In the genomic region with DNA sequence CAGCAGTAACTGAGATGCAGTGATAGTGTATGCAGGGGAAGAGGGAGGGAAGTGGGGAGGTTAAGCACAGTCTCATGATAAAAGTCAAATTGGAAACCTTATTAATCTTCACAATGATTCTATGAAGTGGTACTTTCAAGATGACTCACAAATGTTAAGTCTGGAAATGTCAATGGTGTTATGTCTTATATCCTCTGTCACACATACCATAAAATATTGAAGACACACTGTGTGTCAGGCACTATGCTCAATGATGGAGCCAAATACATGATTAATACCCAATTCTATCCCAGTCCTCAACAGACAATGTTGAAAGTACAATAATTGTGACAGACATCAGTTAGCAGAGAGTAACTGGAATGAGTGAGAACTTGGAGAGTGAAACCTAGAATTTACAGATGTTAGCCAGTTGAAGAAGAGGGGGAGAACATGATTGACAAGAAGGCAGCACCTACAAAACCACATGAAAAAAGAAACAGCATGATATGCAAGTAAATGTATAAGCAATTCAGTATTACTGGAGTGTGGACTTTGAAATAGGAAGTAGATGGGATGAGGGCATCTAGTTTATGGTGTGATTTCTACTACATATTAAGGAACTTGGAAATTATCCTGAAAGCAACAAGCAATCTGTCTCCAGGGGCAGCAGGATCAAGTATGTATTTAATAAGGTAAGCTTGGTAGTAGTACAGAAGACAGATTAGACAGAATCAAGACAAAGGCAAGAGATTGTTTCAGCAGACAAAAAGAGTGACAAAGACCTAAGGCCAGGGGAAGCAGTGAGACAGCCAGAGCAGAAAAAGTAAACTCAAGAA, we compare ENCODE assay signal across 11 cellular contexts.
DNase-seq lines count a peak whose midpoint lies in the region; ATAC-seq and TF ChIP-seq lines count a peak whose summit lies in the region.
"Had no signal": no experiment of that assay in that cellular context is flagged by ENCODE, and none has a peak within 500 bp of the region (broad histone marks: within the 10 kb centered on the region; RNA-seq: fewer than 3 reads in every experiment).

No MANE protein-coding gene starts in this region.

- no peak for DNase-seq in CD8-positive, alpha-beta T cell
- DNase-seq in endothelial cell (ENCODE audit: low spot score) (no peak), DMS114 treated with DMSO at 0.1 percent for 48 hours (lab: John Stamatoyannopoulos, UW; ENCODE audit: unreplicated experiment) (no peak), WERI-Rb-1 (no peak), RPMI8226 (no peak)
- no peak for DNase-seq in stimulated activated CD4-positive, alpha-beta T cell treated with anti-CD3 and anti-CD28 coated beads, Interleukin-4, amount 100 ng/mL, for 24 hours
- DNase-seq: adrenal gland, islet precursor cell had no signal

- no peak for TF ChIP-seq CTCF in CD8-positive, alpha-beta T cell (IDR thresholded peaks at IDR 0.05)
- TF ChIP-seq CTCF in endothelial cell (IDR thresholded peaks at IDR 0.05; ENCODE audit: unreplicated experiment): no peak
- TF ChIP-seq CTCF in WERI-Rb-1 (IDR thresholded peaks at IDR 0.05; ENCODE audit: low read depth, low read length): no peak

- POLR2A ChIA-PET in CD8-positive, alpha-beta T cell (lab: Charles Lee): no interaction called here

- no peaks in the 10 kb centered on the region for H3K27me3 ChIP-seq in CD8-positive, alpha-beta T cell (ENCODE audit: insufficient read depth, low read length)
- H3K27me3 ChIP-seq in WERI-Rb-1 (ENCODE audit: insufficient read depth, low read depth, severe bottlenecking): no peaks in the 10 kb centered on the region
- H3K27me3 ChIP-seq: adrenal gland, BLaER1 had no signal

- CTCF ChIA-PET in CD8-positive, alpha-beta T cell (lab: Charles Lee): no interaction called here

- no peaks in the 10 kb centered on the region for H3K4me1 ChIP-seq in CD8-positive, alpha-beta T cell (ENCODE audit: insufficient read depth, low read length)
- H3K4me1 ChIP-seq: adrenal gland, BLaER1 had no signal

- no peak overlapping the region for H3K4me3 ChIP-seq in CD8-positive, alpha-beta T cell (ENCODE audit: low read depth, low read length)
- H3K4me3 ChIP-seq in WERI-Rb-1 (ENCODE audit: low read depth, low read length): no peak overlapping the region
- H3K4me3 ChIP-seq: adrenal gland, BLaER1 had no signal

- peaks cover 16% of the 10 kb centered on the region for H3K36me3 ChIP-seq in CD8-positive, alpha-beta T cell (ENCODE audit: insufficient read depth, low read length)
- peaks cover 27% of the 10 kb centered on the region for H3K36me3 ChIP-seq in WERI-Rb-1

- H3K27ac ChIP-seq in CD8-positive, alpha-beta T cell (ENCODE audit: low read depth, low read length): no peak overlapping the region
- no peak overlapping the region for H3K27ac ChIP-seq in WERI-Rb-1
- H3K27ac ChIP-seq: adrenal gland, BLaER1 had no signal

- H3K36me3 Mint-ChIP-seq in CD8-positive, alpha-beta T cell: peaks cover 79% of the 10 kb centered on the region
- H3K36me3 Mint-ChIP-seq in endothelial cell (ENCODE audit: low read depth, unreplicated experiment): peaks cover 34% of the 10 kb centered on the region

- no peaks in the 10 kb centered on the region for H3K9me3 Mint-ChIP-seq in CD8-positive, alpha-beta T cell
- H3K9me3 Mint-ChIP-seq in endothelial cell (ENCODE audit: unreplicated experiment): no peaks in the 10 kb centered on the region

- no peaks in the 10 kb centered on the region for H3K4me1 Mint-ChIP-seq in CD8-positive, alpha-beta T cell (ENCODE audit: low read depth)
- H3K4me1 Mint-ChIP-seq in endothelial cell (ENCODE audit: unreplicated experiment): peaks cover 15% of the 10 kb centered on the region

- no peaks in the 10 kb centered on the region for H3K9me3 ChIP-seq in CD8-positive, alpha-beta T cell (ENCODE audit: low read length)
- no peaks in the 10 kb centered on the region for H3K9me3 ChIP-seq in WERI-Rb-1 (ENCODE audit: severe bottlenecking)
- H3K9me3 ChIP-seq: adrenal gland, BLaER1 had no signal

- intact Hi-C loops in CD8-positive, alpha-beta T cell (cut with DNase I, micrococcal nuclease): no loop called here

- peak overlapping the region; percentile 10 for H3K27ac Mint-ChIP-seq in CD8-positive, alpha-beta T cell
- peak overlapping the region; percentile 20 for H3K27ac Mint-ChIP-seq in endothelial cell (ENCODE audit: unreplicated experiment)

- no peak for ATAC-seq in CD8-positive, alpha-beta T cell
- ATAC-seq in GM19463 (IDR thresholded peaks at IDR 0.05; ENCODE audit: unreplicated experiment) (peak; percentile 60), HG03175 (IDR thresholded peaks at IDR 0.05; ENCODE audit: unreplicated experiment) (peak; percentile 73)

- H3K27me3 Mint-ChIP-seq in CD8-positive, alpha-beta T cell (ENCODE audit: low read depth): no peaks in the 10 kb centered on the region
- no peaks in the 10 kb centered on the region for H3K27me3 Mint-ChIP-seq in endothelial cell (ENCODE audit: unreplicated experiment)

- H3K4me3 Mint-ChIP-seq in CD8-positive, alpha-beta T cell: no peak overlapping the region
- H3K4me3 Mint-ChIP-seq in endothelial cell (ENCODE audit: unreplicated experiment): no peak overlapping the region
